ENCODE assay signal across 1 cellular context in the genomic region with DNA sequence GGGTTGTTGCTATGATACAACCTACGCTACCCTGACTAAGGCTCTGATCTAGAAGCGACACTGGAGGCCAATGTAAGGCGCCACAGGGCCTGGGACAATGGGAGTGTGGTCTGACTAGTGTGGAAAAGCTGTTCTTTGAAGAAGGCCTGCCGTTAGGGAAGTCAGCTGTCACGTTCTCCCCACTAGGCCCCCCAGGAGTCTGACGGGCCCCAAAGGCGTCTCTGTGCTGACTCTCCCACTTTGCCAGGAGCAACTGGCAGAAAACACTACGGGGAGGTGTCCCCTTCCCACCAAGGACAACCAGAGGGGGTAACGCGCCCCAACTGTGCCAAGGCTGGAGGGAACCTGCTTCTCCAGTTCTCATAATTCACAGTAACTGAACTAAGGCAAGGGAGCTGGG.
TF ChIP-seq lines count a peak whose summit lies in the region.

No MANE protein-coding gene starts in this region.

TF ChIP-seq in K562, 482 proteins besides CTCF, POLR2A, EP300 and RAD21:
- TF ChIP-seq ZNF217 (CRISPR knock-in tag; IDR thresholded peaks at IDR 0.05): no peak
- no peak for TF ChIP-seq NCOR1 (IDR thresholded peaks at IDR 0.05)
- no peak for TF ChIP-seq ZNF445 (CRISPR knock-in tag; IDR thresholded peaks at IDR 0.05; ENCODE audit: low read depth)
- TF ChIP-seq ZNF324 (CRISPR knock-in tag; IDR thresholded peaks at IDR 0.05): no peak
- TF ChIP-seq FIP1L1 (IDR thresholded peaks at IDR 0.05; ENCODE audit: low read depth, low read length, poor library complexity, severe bottlenecking): no peak
- no peak for TF ChIP-seq SMARCA5 (IDR thresholded peaks at IDR 0.05)
- no peak for TF ChIP-seq ZC3H8 (IDR thresholded peaks at IDR 0.05)
- no peak for TF ChIP-seq ZBTB1 (CRISPR knock-in tag; IDR thresholded peaks at IDR 0.05; ENCODE audit: borderline replicate concordance, low read depth)
- no peak for TF ChIP-seq MTA1 (IDR thresholded peaks at IDR 0.05; ENCODE audit: borderline replicate concordance)
- TF ChIP-seq KAT8 (IDR thresholded peaks at IDR 0.05; ENCODE audit: low read depth): no peak
- TF ChIP-seq NFE2L1 (tag; IDR thresholded peaks at IDR 0.05; ENCODE audit: borderline replicate concordance, low read depth): no peak
- TF ChIP-seq ZFP91 (CRISPR knock-in tag; IDR thresholded peaks at IDR 0.05): no peak
- no peak for TF ChIP-seq NUFIP1 (IDR thresholded peaks at IDR 0.05; ENCODE audit: partially characterized antibody)
- no peak for TF ChIP-seq MBD2 (IDR thresholded peaks at IDR 0.05; ENCODE audit: borderline replicate concordance, low read depth)
- TF ChIP-seq MCM3 (IDR thresholded peaks at IDR 0.05): no peak
- no peak for TF ChIP-seq RREB1 (CRISPR knock-in tag; IDR thresholded peaks at IDR 0.05)
- TF ChIP-seq IFI16 (CRISPR knock-in tag; IDR thresholded peaks at IDR 0.05): no peak
- no peak for TF ChIP-seq CGGBP1 (CRISPR knock-in tag; IDR thresholded peaks at IDR 0.05)
- no peak for TF ChIP-seq ZNF431 (CRISPR knock-in tag; IDR thresholded peaks at IDR 0.05)
